ENCODE assay signal across 25 cellular contexts in genomic region chr2:230600285-230600684, GRCh38.
DNase-seq lines count a peak whose midpoint lies in the region; ATAC-seq and TF ChIP-seq lines count a peak whose summit lies in the region.
"Had no signal": no experiment of that assay in that cellular context is flagged by ENCODE, and none has a peak within 500 bp of the region (broad histone marks: within the 10 kb centered on the region; RNA-seq: fewer than 3 reads in every experiment).

No MANE protein-coding gene starts in this region.

- DNase-seq in activated CD4-positive, alpha-beta T cell treated with anti-CD3 and anti-CD28 coated beads, Interleukin-2, amount 10 ng/mL, durations not matched to agents 7 days and 5 days = no peak
- no peak for DNase-seq in activated CD4-positive, alpha-beta T cell treated with anti-CD3 and anti-CD28 coated beads, Interleukin-2, amount 50 U/mL, for 4 hours
- DNase-seq in Jurkat, Clone E6-1 (ENCODE audit: low read depth, low spot score) = peak; percentile 90
- DNase-seq in activated CD8-positive, alpha-beta T cell treated with anti-CD3 and anti-CD28 coated beads for 36 hours = no peak
- DNase-seq in natural killer cell = no peak
- no peak for DNase-seq in GF-D8 (lab: John Stamatoyannopoulos, UW)
- no peak for DNase-seq in GM23248
- DNase-seq: amniotic stem cell; DMS53; erythroblast; H9; IMR-90; left lung; NCI-H1092; NCI-H526; right cardiac atrium; stimulated activated CD4-positive, alpha-beta T cell treated with anti-CD3 and anti-CD28 coated beads, Interleukin-15, amount 100 ng/mL, for 24 hours; stomach; T-helper 9 cell; upper lobe of left lung had no signal

- H3K4me3 Mint-ChIP-seq in activated CD4-positive, alpha-beta T cell treated with anti-CD3 and anti-CD28 coated beads, Interleukin-2, amount 10 ng/mL, durations not matched to agents 7 days and 5 days = no peak overlapping the region
- peak overlapping the region; percentile 3 for H3K4me3 Mint-ChIP-seq in activated CD8-positive, alpha-beta T cell treated with anti-CD3 and anti-CD28 coated beads for 36 hours
- H3K4me3 Mint-ChIP-seq in natural killer cell = peak overlapping the region; percentile 25
- H3K4me3 Mint-ChIP-seq: H9 had no signal

- H3K4me3 ChIP-seq in Jurkat, Clone E6-1 (ENCODE audit: low read length) = no peak overlapping the region; the same call in 1 of the 2 replicates
- no peak overlapping the region for H3K4me3 ChIP-seq in GM23248
- H3K4me3 ChIP-seq: A549; BLaER1 treated with 17β-estradiol and CSF1 and Interleukin-3, amounts not matched to agents 10 nM and 100 nM; cardiac muscle cell; gastroesophageal sphincter; left lung; stomach; upper lobe of left lung had no signal

- no peaks in the 10 kb centered on the region for H3K4me1 ChIP-seq in GM23248 (ENCODE audit: insufficient read depth)
- H3K4me1 ChIP-seq: A549, gastroesophageal sphincter, stomach had no signal

- intact Hi-C loops in activated CD8-positive, alpha-beta T cell treated with anti-CD3 and anti-CD28 coated beads for 36 hours (cut with micrococcal nuclease) = no loop called here
- intact Hi-C loops in natural killer cell (cut with micrococcal nuclease) = no loop called here

- peaks cover 62% of the 10 kb centered on the region for H3K4me1 Mint-ChIP-seq in activated CD4-positive, alpha-beta T cell treated with anti-CD3 and anti-CD28 coated beads, Interleukin-2, amount 10 ng/mL, durations not matched to agents 7 days and 5 days
- H3K4me1 Mint-ChIP-seq in activated CD8-positive, alpha-beta T cell treated with anti-CD3 and anti-CD28 coated beads for 36 hours (ENCODE audit: low read depth) = peaks cover 42% of the 10 kb centered on the region
- H3K4me1 Mint-ChIP-seq in natural killer cell = peaks cover 27 to 42% of the 10 kb centered on the region in 2 donors

- H3K9me2 ChIP-seq in GM23248 (ENCODE audit: insufficient read depth) = no peaks in the 10 kb centered on the region

- no peaks in the 10 kb centered on the region for H3K36me3 ChIP-seq in GM23248 (ENCODE audit: low read depth)
- H3K36me3 ChIP-seq: BLaER1 treated with 17β-estradiol and CSF1 and Interleukin-3, amounts not matched to agents 10 nM and 100 nM; cardiac muscle cell; gastroesophageal sphincter; left lung; stomach; upper lobe of left lung had no signal

- POLR2A ChIA-PET in activated CD4-positive, alpha-beta T cell treated with anti-CD3 and anti-CD28 coated beads, Interleukin-2, amount 10 ng/mL, durations not matched to agents 7 days and 5 days (lab: Charles Lee) = no interaction called here
- POLR2A ChIA-PET in activated CD8-positive, alpha-beta T cell treated with anti-CD3 and anti-CD28 coated beads for 36 hours (lab: Charles Lee) = no interaction called here

- ATAC-seq in activated CD8-positive, alpha-beta T cell treated with anti-CD3 and anti-CD28 coated beads for 36 hours = no peak
- no peak for ATAC-seq in natural killer cell
- ATAC-seq in HG03097 (IDR thresholded peaks at IDR 0.05; ENCODE audit: low FRiP score, unreplicated experiment) = no peak
- ATAC-seq: A549, gastroesophageal sphincter, left lung, right cardiac atrium had no signal

- H3K4me2 ChIP-seq in GM23248 (ENCODE audit: unreplicated experiment) = no peak overlapping the region
- H3K4me2 ChIP-seq: A549 had no signal

- H3K79me2 ChIP-seq in GM23248 (ENCODE audit: insufficient read depth) = no peaks in the 10 kb centered on the region

- no peak overlapping the region for H2AFZ ChIP-seq in GM23248

- H3K27ac ChIP-seq in GM23248 = no peak overlapping the region
- H3K27ac ChIP-seq: A549; BLaER1 treated with 17β-estradiol and CSF1 and Interleukin-3, amounts not matched to agents 10 nM and 100 nM; cardiac muscle cell; gastroesophageal sphincter; left lung; stomach; upper lobe of left lung had no signal

- no peaks in the 10 kb centered on the region for H3K9me3 ChIP-seq in GM23248 (ENCODE audit: low read depth)
- H3K9me3 ChIP-seq: A549, gastroesophageal sphincter, left lung, stomach, upper lobe of left lung had no signal

- CTCF ChIA-PET in activated CD4-positive, alpha-beta T cell treated with anti-CD3 and anti-CD28 coated beads, Interleukin-2, amount 10 ng/mL, durations not matched to agents 7 days and 5 days (lab: Charles Lee) = no interaction called here
- CTCF ChIA-PET in activated CD8-positive, alpha-beta T cell treated with anti-CD3 and anti-CD28 coated beads for 36 hours (lab: Charles Lee) = no interaction called here

- H3K27me3 ChIP-seq in GM23248 (replicated peaks; ENCODE audit: insufficient read depth) = peaks cover 9% of the 10 kb centered on the region; the same call in 1 of the 2 replicates
- H3K27me3 ChIP-seq: BLaER1 treated with 17β-estradiol and CSF1 and Interleukin-3, amounts not matched to agents 10 nM and 100 nM; cardiac muscle cell; left lung; upper lobe of left lung had no signal

- H3K36me3 Mint-ChIP-seq in activated CD4-positive, alpha-beta T cell treated with anti-CD3 and anti-CD28 coated beads, Interleukin-2, amount 10 ng/mL, durations not matched to agents 7 days and 5 days (ENCODE audit: low read depth) = peaks cover 56% of the 10 kb centered on the region
- H3K36me3 Mint-ChIP-seq in activated CD8-positive, alpha-beta T cell treated with anti-CD3 and anti-CD28 coated beads for 36 hours (ENCODE audit: low read depth) = peaks cover 13% of the 10 kb centered on the region
- H3K36me3 Mint-ChIP-seq in natural killer cell = no peaks in the 10 kb centered on the region

- in situ Hi-C loops in GM23248 (cut with MboI) = no loop called here

- WGBS in GM23248 (ENCODE audit: low coverage in 1 of 2, low lambda C conversion rate in 2 of 2, missing lambda C conversion rate in 2 of 2), 2 experiments = 87 to 98% methylated on average over 5 of the region's 5 CpGs

- no peaks in the 10 kb centered on the region for H4K20me1 ChIP-seq in GM23248 (ENCODE audit: insufficient read depth)
- H4K20me1 ChIP-seq: BLaER1 treated with 17β-estradiol and CSF1 and Interleukin-3, amounts not matched to agents 10 nM and 100 nM had no signal

- TF ChIP-seq CTCF in activated CD8-positive, alpha-beta T cell treated with anti-CD3 and anti-CD28 coated beads for 36 hours (IDR thresholded peaks at IDR 0.05) = no peak
- no peak for TF ChIP-seq CTCF in natural killer cell (IDR thresholded peaks at IDR 0.05)

- peak overlapping the region; percentile 62 for H3K27ac Mint-ChIP-seq in activated CD4-positive, alpha-beta T cell treated with anti-CD3 and anti-CD28 coated beads, Interleukin-2, amount 10 ng/mL, durations not matched to agents 7 days and 5 days
- H3K27ac Mint-ChIP-seq in activated CD8-positive, alpha-beta T cell treated with anti-CD3 and anti-CD28 coated beads for 36 hours = no peak overlapping the region
- no peak overlapping the region for H3K27ac Mint-ChIP-seq in natural killer cell
- H3K27ac Mint-ChIP-seq: H9 had no signal

- peaks cover 48% of the 10 kb centered on the region for H3K9me3 Mint-ChIP-seq in activated CD4-positive, alpha-beta T cell treated with anti-CD3 and anti-CD28 coated beads, Interleukin-2, amount 10 ng/mL, durations not matched to agents 7 days and 5 days
- H3K9me3 Mint-ChIP-seq in activated CD8-positive, alpha-beta T cell treated with anti-CD3 and anti-CD28 coated beads for 36 hours = peaks cover 25% of the 10 kb centered on the region
- peaks cover 0 to 2% of the 10 kb centered on the region in 2 donors for H3K9me3 Mint-ChIP-seq in natural killer cell

- no peaks in the 10 kb centered on the region for H3F3A ChIP-seq in GM23248 (ENCODE audit: insufficient read depth)

- H3K27me3 Mint-ChIP-seq in activated CD4-positive, alpha-beta T cell treated with anti-CD3 and anti-CD28 coated beads, Interleukin-2, amount 10 ng/mL, durations not matched to agents 7 days and 5 days = no peaks in the 10 kb centered on the region
- no peaks in the 10 kb centered on the region for H3K27me3 Mint-ChIP-seq in activated CD8-positive, alpha-beta T cell treated with anti-CD3 and anti-CD28 coated beads for 36 hours
- H3K27me3 Mint-ChIP-seq in natural killer cell (ENCODE audit: low read depth in 2 of 2) = peaks cover 0 to 4% of the 10 kb centered on the region in 2 donors

- H3K9ac ChIP-seq in GM23248 = no peak overlapping the region
- H3K9ac ChIP-seq: BLaER1 treated with 17β-estradiol and CSF1 and Interleukin-3, amounts not matched to agents 10 nM and 100 nM had no signal
